ENCODE assay signal across 1 cellular context in the genomic region with DNA sequence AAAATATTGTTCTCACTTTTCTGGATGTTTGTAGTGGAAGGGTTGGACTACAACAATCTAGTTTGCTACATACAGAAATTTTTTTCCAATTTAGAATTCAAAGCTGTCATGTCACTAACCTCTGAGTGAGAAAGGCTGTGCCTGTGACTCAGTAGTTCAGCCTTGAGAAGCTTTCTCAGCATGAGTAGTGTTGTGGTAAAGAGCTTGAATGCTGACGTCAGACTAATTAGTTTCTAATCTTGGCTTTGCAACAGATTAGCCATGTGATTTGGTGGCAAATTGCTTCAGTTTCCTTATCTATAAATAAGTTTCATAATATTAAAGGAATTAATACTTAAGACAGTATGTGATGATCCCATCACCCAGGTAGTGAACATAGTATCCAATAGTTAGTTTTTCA.
TF ChIP-seq lines count a peak whose summit lies in the region.

No MANE protein-coding gene starts in this region.

TF ChIP-seq in GM12878, 131 proteins besides CTCF, POLR2A, EP300 and RAD21 (continued from another document):
- TF ChIP-seq CREB1 (IDR thresholded peaks at IDR 0.05; ENCODE audit: low read depth) (no peak), GABPA (IDR thresholded peaks at IDR 0.05; ENCODE audit: low read depth) (no peak), RAD51 (IDR thresholded peaks at IDR 0.05) (0 out of 2 replicates have a peak, but pooled peaks have one; percentile 34), PAX5 (IDR thresholded peaks at IDR 0.05; ENCODE audit: borderline replicate concordance, low read depth, low read length) (peak; percentile 52; the same call in 1 of the 2 replicates), MEF2B (IDR thresholded peaks at IDR 0.05; ENCODE audit: partially characterized antibody, poor library complexity, severe bottlenecking) (peak; percentile 49), BCL11A (IDR thresholded peaks at IDR 0.05; ENCODE audit: low read depth, low read length) (peak; percentile 55; the same call in 1 of the 2 replicates), KLF5 (IDR thresholded peaks at IDR 0.05; ENCODE audit: partially characterized antibody) (no peak), YY1 (IDR thresholded peaks at IDR 0.05; ENCODE audit: low read depth, low read length) (no peak)
- TF ChIP-seq, protein P1, sequence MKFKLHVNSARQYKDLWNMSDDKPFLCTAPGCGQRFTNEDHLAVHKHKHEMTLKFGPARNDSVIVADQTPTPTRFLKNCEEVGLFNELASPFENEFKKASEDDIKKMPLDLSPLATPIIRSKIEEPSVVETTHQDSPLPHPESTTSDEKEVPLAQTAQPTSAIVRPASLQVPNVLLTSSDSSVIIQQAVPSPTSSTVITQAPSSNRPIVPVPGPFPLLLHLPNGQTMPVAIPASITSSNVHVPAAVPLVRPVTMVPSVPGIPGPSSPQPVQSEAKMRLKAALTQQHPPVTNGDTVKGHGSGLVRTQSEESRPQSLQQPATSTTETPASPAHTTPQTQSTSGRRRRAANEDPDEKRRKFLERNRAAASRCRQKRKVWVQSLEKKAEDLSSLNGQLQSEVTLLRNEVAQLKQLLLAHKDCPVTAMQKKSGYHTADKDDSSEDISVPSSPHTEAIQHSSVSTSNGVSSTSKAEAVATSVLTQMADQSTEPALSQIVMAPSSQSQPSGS (IDR thresholded peaks at IDR 0.05; ENCODE audit: low read length): peak; percentile 63; the same call in 1 of the 2 replicates
